Comparison of ENCODE assay signal across 8 cellular contexts in genomic region chrX:129726307-129727111, GRCh38. TPM values are rescaled to one million over a fixed set of nuclear protein-coding genes. Genes with fewer than 3 reads are reported as not detected.
DNase-seq lines count a peak whose midpoint lies in the region; ATAC-seq and TF ChIP-seq lines count a peak whose summit lies in the region.

No MANE protein-coding gene starts in this region.

- H3K4me1 Mint-ChIP-seq in activated CD4-positive, alpha-beta memory T cell treated with anti-CD3 and anti-CD28 coated beads for 36 hours (ENCODE audit: low read depth): peaks cover 31% of the 10 kb centered on the region
- no peaks in the 10 kb centered on the region for H3K4me1 Mint-ChIP-seq in neural crest cell

- no peak overlapping the region for H3K27ac Mint-ChIP-seq in activated CD4-positive, alpha-beta memory T cell treated with anti-CD3 and anti-CD28 coated beads for 36 hours
- no peak overlapping the region for H3K27ac Mint-ChIP-seq in neural crest cell (ENCODE audit: unreplicated experiment)

- no peaks in the 10 kb centered on the region for H3K9me3 Mint-ChIP-seq in activated CD4-positive, alpha-beta memory T cell treated with anti-CD3 and anti-CD28 coated beads for 36 hours
- peaks cover 3% of the 10 kb centered on the region for H3K9me3 Mint-ChIP-seq in neural crest cell

- no peak overlapping the region for H3K4me3 Mint-ChIP-seq in activated CD4-positive, alpha-beta memory T cell treated with anti-CD3 and anti-CD28 coated beads for 36 hours
- no peak overlapping the region for H3K4me3 Mint-ChIP-seq in neural crest cell

- intact Hi-C loops in activated CD4-positive, alpha-beta memory T cell treated with anti-CD3 and anti-CD28 coated beads for 36 hours (cut with micrococcal nuclease): loop anchor here (1.0 to 5.0 kb wide), 3 partner anchors 69 to 119 kb away; no protein-coding TSS in a partner anchor

- no peak for ATAC-seq in GM21723 (IDR thresholded peaks at IDR 0.05; ENCODE audit: unreplicated experiment)
- ATAC-seq in GM19328 (IDR thresholded peaks at IDR 0.05; ENCODE audit: unreplicated experiment): no peak

- CTCF ChIA-PET in activated CD4-positive, alpha-beta memory T cell treated with anti-CD3 and anti-CD28 coated beads for 36 hours (lab: Charles Lee): interaction anchor here (0.7 to 6.0 kb wide), 21 partner anchors 9 to 334 kb away, joined by 3 to 70 read pairs (median 6); partner anchors contain the start of genes APLN and UTP14A

- no peaks in the 10 kb centered on the region for H3K36me3 Mint-ChIP-seq in activated CD4-positive, alpha-beta memory T cell treated with anti-CD3 and anti-CD28 coated beads for 36 hours
- no peaks in the 10 kb centered on the region for H3K36me3 Mint-ChIP-seq in neural crest cell (ENCODE audit: low read depth)

- POLR2A ChIA-PET in activated CD4-positive, alpha-beta memory T cell treated with anti-CD3 and anti-CD28 coated beads for 36 hours (lab: Charles Lee): no interaction called here

- TF ChIP-seq CTCF in fibroblast of mammary gland (conservative IDR thresholded peaks at IDR 0.05; ENCODE audit: control insufficient read depth, insufficient read depth, low read depth, low read length) (peak; percentile 81), neural crest cell (conservative IDR thresholded peaks at IDR 0.05) (peak; percentile 75)

- no peaks in the 10 kb centered on the region for H3K27me3 Mint-ChIP-seq in activated CD4-positive, alpha-beta memory T cell treated with anti-CD3 and anti-CD28 coated beads for 36 hours
- H3K27me3 Mint-ChIP-seq in neural crest cell (ENCODE audit: low read depth): peaks cover 3% of the 10 kb centered on the region

- H3K4me3 ChIP-seq in fibroblast of mammary gland (ENCODE audit: control insufficient read depth, low read depth, low read length): no peak overlapping the region

- DNase-seq in NCI-H446 (lab: John Stamatoyannopoulos, UW) (peak; percentile 12 to 27), NCI-H446 treated with DMSO at 0.1 percent for 48 hours (lab: John Stamatoyannopoulos, UW) (no peak), NCI-H128 (lab: John Stamatoyannopoulos, UW; ENCODE audit: unreplicated experiment) (peak; percentile 9), fibroblast of mammary gland (ENCODE audit: low read depth) (peak; percentile 69), neural crest cell (ENCODE audit: low read depth, low spot score) (peak; percentile 63)
- DNase-seq in activated CD4-positive, alpha-beta memory T cell treated with anti-CD3 and anti-CD28 coated beads for 36 hours: peak; percentile 52

RNA-seq across cellular contexts. Expression of gene XPNPEP2, which starts 12.3 kb away (rescaled TPM):
- under 1 TPM; 0.80 to 0.93 TPM for total RNA-seq in activated CD4-positive, alpha-beta memory T cell treated with anti-CD3 and anti-CD28 coated beads for 36 hours
- 0.32 and 0.40 TPM in 2 replicates for total RNA-seq in neural crest cell

RNA-seq across cellular contexts. Expression of gene SASH3, which starts 53.2 kb away (rescaled TPM):
- total RNA-seq in activated CD4-positive, alpha-beta memory T cell treated with anti-CD3 and anti-CD28 coated beads for 36 hours: 100 to 1,000 TPM; 126 to 133 TPM
- not detected in 2 replicates for total RNA-seq in neural crest cell

Comparison
In these comparisons a context has a peak if more than half of its experiments do, and no peak if none do; other contexts are left out.
1. RNA of gene SASH3, which starts 53.2 kb away (total RNA-seq): 126 to 133 TPM in activated CD4-positive, alpha-beta memory T cell treated with anti-CD3 and anti-CD28 coated beads for 36 hours; not detected in neural crest cell; every median in the first group is over 100 times any median in the second.